Comparison of ENCODE assay signal across 29 cellular contexts in the genomic region with DNA sequence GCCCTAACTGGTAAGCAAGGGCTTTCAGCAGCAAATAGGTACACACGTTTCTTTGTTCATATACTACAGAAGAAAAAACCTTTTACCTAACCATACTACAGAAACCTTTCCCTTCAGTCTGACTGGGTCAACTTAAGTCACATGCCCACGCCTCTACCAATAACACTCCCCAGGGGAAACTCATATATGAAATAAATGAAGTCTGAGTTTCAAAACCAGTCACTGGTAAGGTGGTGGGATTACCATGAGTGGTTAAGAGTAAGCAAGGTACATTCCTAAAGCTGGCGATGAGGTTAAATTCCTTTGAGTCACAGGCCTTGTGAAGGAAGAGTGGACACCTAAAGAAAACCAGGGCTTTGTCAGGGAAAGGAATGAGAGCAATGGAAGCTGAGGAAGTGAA. TPM values are rescaled to one million over a fixed set of nuclear protein-coding genes. Genes with fewer than 3 reads are reported as not detected.
DNase-seq lines count a peak whose midpoint lies in the region; ATAC-seq and TF ChIP-seq lines count a peak whose summit lies in the region.
"Had no signal": no experiment of that assay in that cellular context is flagged by ENCODE, and none has a peak within 500 bp of the region (broad histone marks: within the 10 kb centered on the region; RNA-seq: fewer than 3 reads in every experiment).

No MANE protein-coding gene starts in this region.

- H3K27me3 ChIP-seq in tibial artery: no peaks in the 10 kb centered on the region
- H3K27me3 ChIP-seq: cardiac muscle cell had no signal

- no peak overlapping the region for H3K4me3 ChIP-seq in tibial artery
- H3K4me3 ChIP-seq: cardiac muscle cell had no signal

- H3K4me1 Mint-ChIP-seq in activated naive CD8-positive, alpha-beta T cell treated with anti-CD3 and anti-CD28 coated beads, Interleukin-2, amount 50 U/mL, for 24 hours: no peaks in the 10 kb centered on the region
- H3K4me1 Mint-ChIP-seq in activated naive CD8-positive, alpha-beta T cell treated with anti-CD3 and anti-CD28 coated beads for 36 hours: no peaks in the 10 kb centered on the region
- no peaks in the 10 kb centered on the region for H3K4me1 Mint-ChIP-seq in activated T-helper 17 cell treated with anti-CD3 and anti-CD28 coated beads, Interleukin-2, amount 50 U/mL, for 72 hours
- H3K4me1 Mint-ChIP-seq: IgD-negative memory B cell, immature natural killer cell had no signal

- no peak for DNase-seq in activated naive CD8-positive, alpha-beta T cell treated with anti-CD3 and anti-CD28 coated beads, Interleukin-2, amount 50 U/mL, for 24 hours
- DNase-seq in activated naive CD8-positive, alpha-beta T cell treated with anti-CD3 and anti-CD28 coated beads for 36 hours: no peak
- no peak for DNase-seq in NCI-H1436 (lab: John Stamatoyannopoulos, UW)
- DNase-seq in GM03348 (ENCODE audit: low spot score): no peak
- DNase-seq in tibial artery: no peak
- no peak for DNase-seq in NCI-H2081 treated with DMSO at 0.1 percent for 48 hours (lab: John Stamatoyannopoulos, UW)
- DNase-seq: activated CD4-positive, alpha-beta T cell treated with anti-CD3 and anti-CD28 coated beads for 4 hours; activated gamma-delta T cell treated with Interleukin-2 at 50 U/mL for 16 hours; activated T-cell treated with anti-CD3 and anti-CD28 coated beads, Interleukin-2, amount 50 U/mL, for 1 hour; Caco-2; DMS53; effector memory CD4-positive, alpha-beta T cell; immature natural killer cell; mammary epithelial cell; MV-4-11; NCI-H146; NCI-H2107; NCI-H82; occipital lobe; stimulated activated CD4-positive, alpha-beta T cell treated with anti-CD3 and anti-CD28 coated beads, Interleukin-4, amount 100 ng/mL, for 1 hour; SW 1271; T-helper 9 cell had no signal

- no peaks in the 10 kb centered on the region for H3K4me1 ChIP-seq in tibial artery

- peaks cover 20% of the 10 kb centered on the region for H3K27me3 Mint-ChIP-seq in activated naive CD8-positive, alpha-beta T cell treated with anti-CD3 and anti-CD28 coated beads, Interleukin-2, amount 50 U/mL, for 24 hours
- peaks cover 41% of the 10 kb centered on the region for H3K27me3 Mint-ChIP-seq in activated naive CD8-positive, alpha-beta T cell treated with anti-CD3 and anti-CD28 coated beads for 36 hours
- peaks cover 15% of the 10 kb centered on the region for H3K27me3 Mint-ChIP-seq in activated T-helper 17 cell treated with anti-CD3 and anti-CD28 coated beads, Interleukin-2, amount 50 U/mL, for 72 hours
- H3K27me3 Mint-ChIP-seq: IgD-negative memory B cell had no signal

- intact Hi-C loops in tibial artery (cut with DNase I; ENCODE audit: low total_unique reads): no loop called here

- H3K4me3 Mint-ChIP-seq in activated naive CD8-positive, alpha-beta T cell treated with anti-CD3 and anti-CD28 coated beads, Interleukin-2, amount 50 U/mL, for 24 hours: no peak overlapping the region
- no peak overlapping the region for H3K4me3 Mint-ChIP-seq in activated naive CD8-positive, alpha-beta T cell treated with anti-CD3 and anti-CD28 coated beads for 36 hours
- no peak overlapping the region for H3K4me3 Mint-ChIP-seq in activated T-helper 17 cell treated with anti-CD3 and anti-CD28 coated beads, Interleukin-2, amount 50 U/mL, for 72 hours
- H3K4me3 Mint-ChIP-seq: CD14-positive monocyte; IgD-negative memory B cell; immature natural killer cell; natural killer cell treated with Interleukin-12 subunit alpha and Interleukin-12 subunit beta and Interleukin-15 and Interleukin-18, amount 100 ng/mL, for 72 hours had no signal

- H3K9me3 Mint-ChIP-seq in activated naive CD8-positive, alpha-beta T cell treated with anti-CD3 and anti-CD28 coated beads, Interleukin-2, amount 50 U/mL, for 24 hours: no peaks in the 10 kb centered on the region
- no peaks in the 10 kb centered on the region for H3K9me3 Mint-ChIP-seq in activated naive CD8-positive, alpha-beta T cell treated with anti-CD3 and anti-CD28 coated beads for 36 hours
- H3K9me3 Mint-ChIP-seq in activated T-helper 17 cell treated with anti-CD3 and anti-CD28 coated beads, Interleukin-2, amount 50 U/mL, for 72 hours: no peaks in the 10 kb centered on the region
- H3K9me3 Mint-ChIP-seq: CD14-positive monocyte; IgD-negative memory B cell; natural killer cell treated with Interleukin-12 subunit alpha and Interleukin-12 subunit beta and Interleukin-15 and Interleukin-18, amount 100 ng/mL, for 72 hours had no signal

- no peaks in the 10 kb centered on the region for H3K36me3 Mint-ChIP-seq in activated naive CD8-positive, alpha-beta T cell treated with anti-CD3 and anti-CD28 coated beads, Interleukin-2, amount 50 U/mL, for 24 hours (ENCODE audit: low read depth)
- H3K36me3 Mint-ChIP-seq in activated naive CD8-positive, alpha-beta T cell treated with anti-CD3 and anti-CD28 coated beads for 36 hours: no peaks in the 10 kb centered on the region
- no peaks in the 10 kb centered on the region for H3K36me3 Mint-ChIP-seq in activated T-helper 17 cell treated with anti-CD3 and anti-CD28 coated beads, Interleukin-2, amount 50 U/mL, for 72 hours (ENCODE audit: low read depth)
- H3K36me3 Mint-ChIP-seq: CD14-positive monocyte; IgD-negative memory B cell; immature natural killer cell; natural killer cell treated with Interleukin-12 subunit alpha and Interleukin-12 subunit beta and Interleukin-15 and Interleukin-18, amount 100 ng/mL, for 72 hours had no signal

- H3K9me3 ChIP-seq in tibial artery: no peaks in the 10 kb centered on the region
- H3K9me3 ChIP-seq: Caco-2 had no signal

- H3K27ac Mint-ChIP-seq in activated naive CD8-positive, alpha-beta T cell treated with anti-CD3 and anti-CD28 coated beads, Interleukin-2, amount 50 U/mL, for 24 hours: no peak overlapping the region
- H3K27ac Mint-ChIP-seq in activated naive CD8-positive, alpha-beta T cell treated with anti-CD3 and anti-CD28 coated beads for 36 hours: no peak overlapping the region
- no peak overlapping the region for H3K27ac Mint-ChIP-seq in activated T-helper 17 cell treated with anti-CD3 and anti-CD28 coated beads, Interleukin-2, amount 50 U/mL, for 72 hours
- H3K27ac Mint-ChIP-seq: CD14-positive monocyte; IgD-negative memory B cell; immature natural killer cell; natural killer cell treated with Interleukin-12 subunit alpha and Interleukin-12 subunit beta and Interleukin-15 and Interleukin-18, amount 100 ng/mL, for 72 hours had no signal

- TF ChIP-seq CTCF in tibial artery (IDR thresholded peaks at IDR 0.05): no peak

- H3K36me3 ChIP-seq in tibial artery: no peaks in the 10 kb centered on the region
- H3K36me3 ChIP-seq: cardiac muscle cell had no signal

- no peak overlapping the region for H3K27ac ChIP-seq in tibial artery
- H3K27ac ChIP-seq: cardiac muscle cell, VCaP had no signal

- ATAC-seq in activated naive CD8-positive, alpha-beta T cell treated with anti-CD3 and anti-CD28 coated beads, Interleukin-2, amount 50 U/mL, for 24 hours: peak; percentile 36
- peak; percentile 69 for ATAC-seq in HG02973 (IDR thresholded peaks at IDR 0.05; ENCODE audit: unreplicated experiment)
- ATAC-seq in activated T-helper 17 cell treated with anti-CD3 and anti-CD28 coated beads, Interleukin-2, amount 50 U/mL, for 72 hours (replicated peaks): peak; percentile 34
- ATAC-seq: natural killer cell treated with Interleukin-12 subunit alpha and Interleukin-12 subunit beta and Interleukin-15 and Interleukin-18, amount 100 ng/mL, for 72 hours had no signal

RNA-seq across cellular contexts. Expression of gene KIF20B, which starts 21.4 kb away (rescaled TPM):
- 10 to 100 TPM; 61.7 to 63.2 TPM for total RNA-seq in activated naive CD8-positive, alpha-beta T cell treated with anti-CD3 and anti-CD28 coated beads for 36 hours
- 10 to 100 TPM; 49.2 to 80.3 TPM for total RNA-seq in activated T-helper 17 cell treated with anti-CD3 and anti-CD28 coated beads, Interleukin-2, amount 50 U/mL, for 72 hours

RNA-seq across cellular contexts. Expression of gene PANK1, which starts 34.9 kb away (rescaled TPM):
- total RNA-seq in activated naive CD8-positive, alpha-beta T cell treated with anti-CD3 and anti-CD28 coated beads for 36 hours: 1 to 10 TPM; 2.0 TPM
- total RNA-seq in activated T-helper 17 cell treated with anti-CD3 and anti-CD28 coated beads, Interleukin-2, amount 50 U/mL, for 72 hours: 1 to 10 TPM; 3.6 to 4.2 TPM
